In genomic region chr14:73851567-73852382, GRCh38 we compare ENCODE assay signal across 1 cellular context.
TF ChIP-seq lines count a peak whose summit lies in the region.

Gene PTGR2 (plus strand): TSS chr14:73851831. CDS start chr14:73858863, 7,032 bp downstream.

TF ChIP-seq in GM23338, 12 proteins besides CTCF, POLR2A, EP300 and RAD21 (continued from another document):
- no peak for TF ChIP-seq REST (IDR thresholded peaks at IDR 0.05; ENCODE audit: unreplicated experiment)
- TF ChIP-seq EZH2 (IDR thresholded peaks at IDR 0.05; ENCODE audit: low read depth, unreplicated experiment) = no peak
- TF ChIP-seq NANOG (IDR thresholded peaks at IDR 0.05; ENCODE audit: borderline replicate concordance) = no peak
- no peak for TF ChIP-seq EZH2phosphoT487 (IDR thresholded peaks at IDR 0.05; ENCODE audit: unreplicated experiment)
- no peak for TF ChIP-seq STAT1 (IDR thresholded peaks at IDR 0.05; ENCODE audit: unreplicated experiment)
- TF ChIP-seq ZNF331 (CRISPR knock-in tag; IDR thresholded peaks at IDR 0.05; ENCODE audit: low read depth) = no peak
- TF ChIP-seq JUNB (IDR thresholded peaks at IDR 0.05; ENCODE audit: unreplicated experiment) = no peak
- peak; percentile 89 for TF ChIP-seq POLR2AphosphoS5 (IDR thresholded peaks at IDR 0.05; ENCODE audit: low read depth)
- TF ChIP-seq CREB1 (CRISPR knock-in tag; IDR thresholded peaks at IDR 0.05; ENCODE audit: low read depth) = peak; percentile 71
